23 cellular contexts compared by ENCODE assay signal in genomic region chr3:77066829-77067228, GRCh38. TPM values are rescaled to one million over a fixed set of nuclear protein-coding genes. Genes with fewer than 3 reads are reported as not detected.
DNase-seq lines count a peak whose midpoint lies in the region; ATAC-seq, FAIRE-seq and TF ChIP-seq lines count a peak whose summit lies in the region.
"Had no signal": no experiment of that assay in that cellular context is flagged by ENCODE, and none has a peak within 500 bp of the region (broad histone marks: within the 10 kb centered on the region; RNA-seq: fewer than 3 reads in every experiment).

No MANE protein-coding gene starts in this region.

- H3K27ac ChIP-seq in GM23338 (ENCODE audit: low read depth): no peak overlapping the region
- no peak overlapping the region for H3K27ac ChIP-seq in OCI-LY1 (ENCODE audit: low read depth, low read length, poor library complexity, severe bottlenecking)
- no peak overlapping the region for H3K27ac ChIP-seq in K562 (ENCODE audit: extremely low read depth, low read depth, low read length)
- H3K27ac ChIP-seq: A549; BLaER1 treated with 17β-estradiol and CSF1 and Interleukin-3, amounts not matched to agents 10 nM and 100 nM had no signal

- TF ChIP-seq CTCF in GM23338 (conservative IDR thresholded peaks at IDR 0.05; ENCODE audit: low read depth in 2 of 2) (no peak), OCI-LY1 (IDR thresholded peaks at IDR 0.05; ENCODE audit: low read length) (no peak), K562 (IDR thresholded peaks at IDR 0.05 in 2 of 3, conservative IDR thresholded peaks at IDR 0.05 in 1 of 3; ENCODE audit: insufficient read depth in 2 of 3, low read depth in 1 of 3, low read length in 3 of 3) (no peak), neural crest cell (conservative IDR thresholded peaks at IDR 0.05) (no peak), CD14-positive monocyte (IDR thresholded peaks at IDR 0.05) (no peak)

- no peaks in the 10 kb centered on the region for H3F3A ChIP-seq in GM23338 (replicated peaks; ENCODE audit: low read depth)
- H3F3A ChIP-seq in OCI-LY1 (ENCODE audit: insufficient read depth, low read length): no peaks in the 10 kb centered on the region

- H3K4me3 Mint-ChIP-seq in GM23338 (no peak overlapping the region), neural crest cell (no peak overlapping the region), CD14-positive monocyte (no peak overlapping the region)
- H3K4me3 Mint-ChIP-seq: CD4-positive, alpha-beta memory T cell had no signal

- peaks cover 10% of the 10 kb centered on the region; the same call in 2 of the 3 replicates for H3K36me3 Mint-ChIP-seq in GM23338 (ENCODE audit: low read depth)
- H3K36me3 Mint-ChIP-seq in neural crest cell (ENCODE audit: low read depth): peaks cover 11% of the 10 kb centered on the region
- no peaks in the 10 kb centered on the region for H3K36me3 Mint-ChIP-seq in CD14-positive monocyte
- H3K36me3 Mint-ChIP-seq: CD4-positive, alpha-beta memory T cell had no signal

- CTCF ChIA-PET in K562 (lab: Yijun Ruan, JAX; ENCODE audit: low intra/inter-chr PET ratio): no interaction called here

- no peaks in the 10 kb centered on the region for H3K9me1 ChIP-seq in K562 (ENCODE audit: control insufficient read depth, insufficient read depth, low read length)

- DNase-seq in GM23338 (ENCODE audit: low spot score): no peak
- no peak for DNase-seq in K562 (ENCODE audit: extremely low read depth in 1 of 4, low spot score in 3 of 4)
- no peak for DNase-seq in neural crest cell (ENCODE audit: low read depth, low spot score)
- DNase-seq in CD14-positive monocyte (ENCODE audit: low spot score): no peak
- DNase-seq in posterior vena cava (ENCODE audit: low spot score): no peak
- no peak for DNase-seq in GM19239 (ENCODE audit: insufficient read length, low spot score)
- DNase-seq: 8988T; ACHN; AML-193; BE2C; Caco-2; CD4-positive, alpha-beta memory T cell; DMS153; DMS79; EL; GDM1; GOT3; H7; HCEC 1CT had no signal

- H3K9ac ChIP-seq in OCI-LY1 (ENCODE audit: low read length): no peak overlapping the region
- no peak overlapping the region for H3K9ac ChIP-seq in K562 (ENCODE audit: insufficient read depth in 1 of 2, low read depth in 2 of 2, low read length in 2 of 2)
- H3K9ac ChIP-seq: BLaER1 treated with 17β-estradiol and CSF1 and Interleukin-3, amounts not matched to agents 10 nM and 100 nM had no signal

- H3K9me3 Mint-ChIP-seq in GM23338 (peaks cover 16% of the 10 kb centered on the region), neural crest cell (no peaks in the 10 kb centered on the region), CD14-positive monocyte (peaks cover 0 to 10% (median 5%) of the 10 kb centered on the region in 7 donors)

- H3K4me1 ChIP-seq in GM23338 (ENCODE audit: insufficient read depth) (peaks cover 14% of the 10 kb centered on the region), OCI-LY1 (ENCODE audit: insufficient read depth, low read length, severe bottlenecking) (peaks cover 44% of the 10 kb centered on the region), K562 (replicated peaks in 1 of 2; ENCODE audit: control insufficient read depth in 2 of 2, insufficient read depth in 2 of 2, low read length in 2 of 2) (peaks cover 0 to 3% of the 10 kb centered on the region in 2 experiments; a peak in 1 of 5 replicates)
- H3K4me1 ChIP-seq: A549; BLaER1 treated with 17β-estradiol and CSF1 and Interleukin-3, amounts not matched to agents 10 nM and 100 nM; Caco-2 had no signal

- peaks cover 4% of the 10 kb centered on the region for H3K27me3 Mint-ChIP-seq in GM23338 (ENCODE audit: insufficient read depth, low read depth, poor library complexity)
- H3K27me3 Mint-ChIP-seq in neural crest cell (ENCODE audit: low read depth): no peaks in the 10 kb centered on the region
- no peaks in the 10 kb centered on the region for H3K27me3 Mint-ChIP-seq in CD14-positive monocyte (ENCODE audit: low read depth in 3 of 3)
- H3K27me3 Mint-ChIP-seq: CD4-positive, alpha-beta memory T cell had no signal

- H3K4me2 ChIP-seq in GM23338 (no peak overlapping the region), OCI-LY1 (ENCODE audit: low read length) (no peak overlapping the region), K562 (ENCODE audit: insufficient read depth, low read length) (no peak overlapping the region)
- H3K4me2 ChIP-seq: A549; BLaER1 treated with 17β-estradiol and CSF1 and Interleukin-3, amounts not matched to agents 10 nM and 100 nM had no signal

- H4K20me1 ChIP-seq in GM23338 (replicated peaks; ENCODE audit: insufficient read depth) (no peaks in the 10 kb centered on the region), OCI-LY1 (ENCODE audit: insufficient read depth, low read length) (no peaks in the 10 kb centered on the region), K562 (replicated peaks; ENCODE audit: control insufficient read depth, insufficient read depth, low read length) (no peaks in the 10 kb centered on the region)
- H4K20me1 ChIP-seq: BLaER1 treated with 17β-estradiol and CSF1 and Interleukin-3, amounts not matched to agents 10 nM and 100 nM had no signal

- H3K27me3 ChIP-seq in GM23338 (ENCODE audit: insufficient read depth) (no peaks in the 10 kb centered on the region), OCI-LY1 (ENCODE audit: insufficient read depth, low read length) (no peaks in the 10 kb centered on the region), K562 (ENCODE audit: control insufficient read depth in 2 of 2, insufficient read depth in 2 of 2, low read length in 2 of 2) (no peaks in the 10 kb centered on the region)
- H3K27me3 ChIP-seq: BE2C; BLaER1 treated with 17β-estradiol and CSF1 and Interleukin-3, amounts not matched to agents 10 nM and 100 nM had no signal

- H2AFZ ChIP-seq in GM23338 (no peak overlapping the region), OCI-LY1 (ENCODE audit: low read length) (peak overlapping the region; percentile 77; the same call in 1 of the 2 replicates), K562 (ENCODE audit: low read depth, low read length) (0 out of 2 replicates have a peak overlapping the region, but pooled peaks have one; percentile 9)

- ATAC-seq in GM23338 (no peak), K562 (no peak)
- ATAC-seq: A549, GM12878 had no signal

- TF ChIP-seq RAD21 in K562 (CRISPR knock-in tag; conservative IDR thresholded peaks at IDR 0.05 in 1 of 2, IDR thresholded peaks at IDR 0.05 in 1 of 2): no peak

- H3K79me2 ChIP-seq in GM23338 (replicated peaks; ENCODE audit: insufficient read depth): no peaks in the 10 kb centered on the region
- no peaks in the 10 kb centered on the region for H3K79me2 ChIP-seq in OCI-LY1 (ENCODE audit: insufficient read depth, low read length)
- no peaks in the 10 kb centered on the region for H3K79me2 ChIP-seq in K562 (ENCODE audit: control insufficient read depth, insufficient read depth, low read length)

- H3K36me3 ChIP-seq in GM23338 (ENCODE audit: insufficient read depth) (no peaks in the 10 kb centered on the region), OCI-LY1 (ENCODE audit: insufficient read depth, low read length) (no peaks in the 10 kb centered on the region; the same call in 1 of the 2 replicates), K562 (ENCODE audit: control insufficient read depth, insufficient read depth, low read length) (no peaks in the 10 kb centered on the region)
- H3K36me3 ChIP-seq: BE2C; BLaER1 treated with 17β-estradiol and CSF1 and Interleukin-3, amounts not matched to agents 10 nM and 100 nM had no signal

- BruUV-seq in K562 (replicated peaks; lab: Mats Ljungman, UMichigan): no TSS peak

- FAIRE-seq in K562 (lab: Jason Lieb, UNC) (no peak), GM19239 (lab: Jason Lieb, UNC) (no peak)
- FAIRE-seq: A549 had no signal

- H3K4me1 Mint-ChIP-seq in GM23338 (peaks cover 23% of the 10 kb centered on the region), neural crest cell (peaks cover 21% of the 10 kb centered on the region), CD14-positive monocyte (no peaks in the 10 kb centered on the region)
- H3K4me1 Mint-ChIP-seq: CD4-positive, alpha-beta memory T cell had no signal

- POLR2A ChIA-PET in K562 (lab: Yijun Ruan, JAX): no interaction called here

- no peak for TF ChIP-seq EP300 in K562 (IDR thresholded peaks at IDR 0.05; ENCODE audit: low read length)

- in situ Hi-C loops in K562 (cut with MboI): no loop called here

- H3K4me3 ChIP-seq in GM23338 (no peak overlapping the region), OCI-LY1 (ENCODE audit: low read depth, low read length, poor library complexity, severe bottlenecking) (no peak overlapping the region), K562 (no peak overlapping the region)
- H3K4me3 ChIP-seq: A549; BLaER1 treated with 17β-estradiol and CSF1 and Interleukin-3, amounts not matched to agents 10 nM and 100 nM; GM12878 had no signal

- H3K9me3 ChIP-seq in OCI-LY1 (ENCODE audit: low read length) (peaks cover 14% of the 10 kb centered on the region), K562 (replicated peaks; ENCODE audit: control insufficient read depth, insufficient read depth, low read depth, low read length) (no peaks in the 10 kb centered on the region; the same call in 1 of the 2 replicates)
- H3K9me3 ChIP-seq: A549, BE2C, Caco-2 had no signal

- intact Hi-C loops in K562 (cut with micrococcal nuclease) (no loop called here), CD14-positive monocyte (cut with micrococcal nuclease) (no loop called here), posterior vena cava (cut with DNase I) (no loop called here)

- TF ChIP-seq POLR2A in K562 (conservative IDR thresholded peaks at IDR 0.05): no peak

- H3K27ac Mint-ChIP-seq in GM23338: peak overlapping the region; percentile 82; the same call in 1 of the 2 replicates
- peak overlapping the region; percentile 63 for H3K27ac Mint-ChIP-seq in neural crest cell (ENCODE audit: unreplicated experiment)
- no peak overlapping the region for H3K27ac Mint-ChIP-seq in CD14-positive monocyte
- H3K27ac Mint-ChIP-seq: CD4-positive, alpha-beta memory T cell had no signal

- 33% methylated on average over 1 of the region's 1 CpG for WGBS in K562 (ENCODE audit: insufficient coverage, low coverage, missing lambda C conversion rate)

- no peaks in the 10 kb centered on the region for H3K9me2 ChIP-seq in GM23338 (ENCODE audit: insufficient read depth)
- no peaks in the 10 kb centered on the region for H3K9me2 ChIP-seq in OCI-LY1 (ENCODE audit: low read depth, low read length)

RNA-seq across cellular contexts. Expression of gene ROBO2, which starts 26.9 kb away (rescaled TPM):
- 4.3 and 7.8 TPM in 2 replicates for total RNA-seq in GM23338 (2014; rRNA removed; shearing (Covaris generic))
- polyA plus RNA-seq in GM23338 (2016; fragmentation: Nextera tagmentation; extraction: Ambion mirVana): 1.1 and 1.5 TPM in 2 replicates
- total RNA-seq in K562 (2011; cell fraction: chromatin; rRNA removed; ENCODE audit: low replicate concordance): 4.3 and 4.7 TPM in 2 replicates
- total RNA-seq in K562 (2011; cell fraction: nucleolus; rRNA removed): 2.9 and 4.5 TPM in 2 replicates
- 3.0 and 3.7 TPM in 2 replicates for total RNA-seq in K562 (2011; cell fraction: nucleoplasm; rRNA removed)
- total RNA-seq in K562 (2014; rRNA removed): 2.6 and 2.9 TPM in 2 replicates
- 1.6 and 2.1 TPM in 2 replicates for total RNA-seq in K562 (2014; rRNA removed; fragmentation: Illumina TruSeq; extraction: Trizol)
- total RNA-seq in K562 (2015; rRNA removed; fragmentation: Illumina TruSeq; extraction: Trizol): 2.7 and 3.0 TPM in 2 replicates
- total RNA-seq in K562 (2021): 1.7 and 1.9 TPM in 2 replicates
- 2.4 and 3.2 TPM in 2 replicates for polyA plus RNA-seq in K562 (2011; rRNA removed)
- 1.3 and 1.7 TPM in 2 replicates for polyA plus RNA-seq in K562 (2011; cell fraction: cytosol; rRNA removed)
- polyA plus RNA-seq in K562 (2011; cell fraction: nucleus; rRNA removed): 4.9 and 5.8 TPM in 2 replicates
- 2.5 and 2.8 TPM in 2 replicates for polyA plus RNA-seq in K562 (2012)
- polyA plus RNA-seq in K562 (2014; fragmentation: Illumina TruSeq; extraction: Trizol): 2.4 and 2.6 TPM in 2 replicates
- polyA plus RNA-seq in K562 (2014; fragmentation: Nextera tagmentation; extraction: Ambion mirVana): under 1 TPM; 0.84 TPM
- 0.97 and 1.1 TPM in 2 replicates for polyA plus RNA-seq in K562 (2014; rRNA removed)
- 6.4 and 6.8 TPM in 2 replicates for polyA minus RNA-seq in K562 (2011; rRNA and poly(A)+ RNA removed)
- 3.1 and 6.4 TPM in 2 replicates for polyA minus RNA-seq in K562 (2011; cell fraction: cytosol; rRNA and poly(A)+ RNA removed)
- polyA minus RNA-seq in K562 (2011; cell fraction: nucleus; rRNA and poly(A)+ RNA removed): 8.9 and 9.6 TPM in 2 replicates
- total RNA-seq in neural crest cell: 26.0 and 27.9 TPM in 2 replicates
- not detected for polyA plus RNA-seq in CD14-positive monocyte
- 1 to 10 TPM; 1.4 to 3.4 TPM for total RNA-seq in posterior vena cava
- total RNA-seq: CD4-positive, alpha-beta memory T cell had no signal
- polyA plus RNA-seq: CD4-positive, alpha-beta memory T cell had no signal

Comparison
In these comparisons a context has a peak if more than half of its experiments do, and no peak if none do; other contexts are left out.
1. H3K27ac Mint-ChIP-seq: peak in GM23338 (single experiment) and neural crest cell (single experiment); none in CD14-positive monocyte (0 of 7).